Comparison of ENCODE assay signal across 2 cellular contexts in the genomic region with DNA sequence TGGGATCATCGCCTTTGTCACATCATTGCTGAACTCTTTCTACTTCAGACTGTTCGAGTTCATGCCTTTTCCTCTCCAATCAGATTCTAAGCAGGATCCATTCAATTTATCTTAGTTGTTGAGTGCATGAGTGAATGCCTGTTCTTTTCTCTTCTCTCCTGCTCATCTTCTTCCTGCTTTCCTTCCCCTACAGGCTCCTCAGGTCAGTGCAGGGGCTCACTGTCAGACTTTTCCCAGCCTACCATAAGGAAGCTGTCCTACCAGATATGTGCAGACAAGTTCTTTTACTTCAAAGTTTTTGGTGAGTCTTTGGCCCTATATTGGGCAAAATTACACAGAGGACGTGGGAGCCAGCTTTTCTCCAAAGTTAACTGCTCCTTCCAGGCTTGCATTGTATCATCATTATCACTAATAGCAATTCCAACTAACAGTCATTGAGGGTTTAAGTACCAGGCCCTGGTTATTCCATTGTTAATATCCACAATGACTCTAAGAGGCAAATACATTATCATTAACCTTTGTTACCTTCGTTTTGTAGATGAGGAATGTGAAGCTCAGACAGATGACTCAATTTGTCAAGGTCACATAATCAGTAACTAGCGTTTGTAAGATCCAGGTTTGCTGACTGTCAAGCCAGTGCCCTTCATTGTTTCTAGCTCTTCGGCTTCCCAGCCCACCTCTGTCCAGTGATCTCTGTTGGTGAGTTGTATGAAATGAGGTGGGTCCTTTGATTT.
TF ChIP-seq lines count a peak whose summit lies in the region.

No MANE protein-coding gene starts in this region.

TF ChIP-seq in GM23338, 12 proteins besides CTCF, POLR2A, EP300 and RAD21 (continued from another document and continues in another):
- TF ChIP-seq, protein P1, sequence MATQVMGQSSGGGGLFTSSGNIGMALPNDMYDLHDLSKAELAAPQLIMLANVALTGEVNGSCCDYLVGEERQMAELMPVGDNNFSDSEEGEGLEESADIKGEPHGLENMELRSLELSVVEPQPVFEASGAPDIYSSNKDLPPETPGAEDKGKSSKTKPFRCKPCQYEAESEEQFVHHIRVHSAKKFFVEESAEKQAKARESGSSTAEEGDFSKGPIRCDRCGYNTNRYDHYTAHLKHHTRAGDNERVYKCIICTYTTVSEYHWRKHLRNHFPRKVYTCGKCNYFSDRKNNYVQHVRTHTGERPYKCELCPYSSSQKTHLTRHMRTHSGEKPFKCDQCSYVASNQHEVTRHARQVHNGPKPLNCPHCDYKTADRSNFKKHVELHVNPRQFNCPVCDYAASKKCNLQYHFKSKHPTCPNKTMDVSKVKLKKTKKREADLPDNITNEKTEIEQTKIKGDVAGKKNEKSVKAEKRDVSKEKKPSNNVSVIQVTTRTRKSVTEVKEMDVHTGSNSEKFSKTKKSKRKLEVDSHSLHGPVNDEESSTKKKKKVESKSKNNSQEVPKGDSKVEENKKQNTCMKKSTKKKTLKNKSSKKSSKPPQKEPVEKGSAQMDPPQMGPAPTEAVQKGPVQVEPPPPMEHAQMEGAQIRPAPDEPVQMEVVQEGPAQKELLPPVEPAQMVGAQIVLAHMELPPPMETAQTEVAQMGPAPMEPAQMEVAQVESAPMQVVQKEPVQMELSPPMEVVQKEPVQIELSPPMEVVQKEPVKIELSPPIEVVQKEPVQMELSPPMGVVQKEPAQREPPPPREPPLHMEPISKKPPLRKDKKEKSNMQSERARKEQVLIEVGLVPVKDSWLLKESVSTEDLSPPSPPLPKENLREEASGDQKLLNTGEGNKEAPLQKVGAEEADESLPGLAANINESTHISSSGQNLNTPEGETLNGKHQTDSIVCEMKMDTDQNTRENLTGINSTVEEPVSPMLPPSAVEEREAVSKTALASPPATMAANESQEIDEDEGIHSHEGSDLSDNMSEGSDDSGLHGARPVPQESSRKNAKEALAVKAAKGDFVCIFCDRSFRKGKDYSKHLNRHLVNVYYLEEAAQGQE (IDR thresholded peaks at IDR 0.05; ENCODE audit: unreplicated experiment), result no peak
- no peak for TF ChIP-seq NANOG (IDR thresholded peaks at IDR 0.05; ENCODE audit: borderline replicate concordance)
- TF ChIP-seq ZNF331 (CRISPR knock-in tag; IDR thresholded peaks at IDR 0.05; ENCODE audit: low read depth), result no peak
- TF ChIP-seq ETS1 (IDR thresholded peaks at IDR 0.05), result no peak
- TF ChIP-seq EZH2phosphoT487 (IDR thresholded peaks at IDR 0.05; ENCODE audit: unreplicated experiment), result no peak
- no peak for TF ChIP-seq POLR2AphosphoS5 (IDR thresholded peaks at IDR 0.05; ENCODE audit: low read depth)
- TF ChIP-seq, protein P2, sequence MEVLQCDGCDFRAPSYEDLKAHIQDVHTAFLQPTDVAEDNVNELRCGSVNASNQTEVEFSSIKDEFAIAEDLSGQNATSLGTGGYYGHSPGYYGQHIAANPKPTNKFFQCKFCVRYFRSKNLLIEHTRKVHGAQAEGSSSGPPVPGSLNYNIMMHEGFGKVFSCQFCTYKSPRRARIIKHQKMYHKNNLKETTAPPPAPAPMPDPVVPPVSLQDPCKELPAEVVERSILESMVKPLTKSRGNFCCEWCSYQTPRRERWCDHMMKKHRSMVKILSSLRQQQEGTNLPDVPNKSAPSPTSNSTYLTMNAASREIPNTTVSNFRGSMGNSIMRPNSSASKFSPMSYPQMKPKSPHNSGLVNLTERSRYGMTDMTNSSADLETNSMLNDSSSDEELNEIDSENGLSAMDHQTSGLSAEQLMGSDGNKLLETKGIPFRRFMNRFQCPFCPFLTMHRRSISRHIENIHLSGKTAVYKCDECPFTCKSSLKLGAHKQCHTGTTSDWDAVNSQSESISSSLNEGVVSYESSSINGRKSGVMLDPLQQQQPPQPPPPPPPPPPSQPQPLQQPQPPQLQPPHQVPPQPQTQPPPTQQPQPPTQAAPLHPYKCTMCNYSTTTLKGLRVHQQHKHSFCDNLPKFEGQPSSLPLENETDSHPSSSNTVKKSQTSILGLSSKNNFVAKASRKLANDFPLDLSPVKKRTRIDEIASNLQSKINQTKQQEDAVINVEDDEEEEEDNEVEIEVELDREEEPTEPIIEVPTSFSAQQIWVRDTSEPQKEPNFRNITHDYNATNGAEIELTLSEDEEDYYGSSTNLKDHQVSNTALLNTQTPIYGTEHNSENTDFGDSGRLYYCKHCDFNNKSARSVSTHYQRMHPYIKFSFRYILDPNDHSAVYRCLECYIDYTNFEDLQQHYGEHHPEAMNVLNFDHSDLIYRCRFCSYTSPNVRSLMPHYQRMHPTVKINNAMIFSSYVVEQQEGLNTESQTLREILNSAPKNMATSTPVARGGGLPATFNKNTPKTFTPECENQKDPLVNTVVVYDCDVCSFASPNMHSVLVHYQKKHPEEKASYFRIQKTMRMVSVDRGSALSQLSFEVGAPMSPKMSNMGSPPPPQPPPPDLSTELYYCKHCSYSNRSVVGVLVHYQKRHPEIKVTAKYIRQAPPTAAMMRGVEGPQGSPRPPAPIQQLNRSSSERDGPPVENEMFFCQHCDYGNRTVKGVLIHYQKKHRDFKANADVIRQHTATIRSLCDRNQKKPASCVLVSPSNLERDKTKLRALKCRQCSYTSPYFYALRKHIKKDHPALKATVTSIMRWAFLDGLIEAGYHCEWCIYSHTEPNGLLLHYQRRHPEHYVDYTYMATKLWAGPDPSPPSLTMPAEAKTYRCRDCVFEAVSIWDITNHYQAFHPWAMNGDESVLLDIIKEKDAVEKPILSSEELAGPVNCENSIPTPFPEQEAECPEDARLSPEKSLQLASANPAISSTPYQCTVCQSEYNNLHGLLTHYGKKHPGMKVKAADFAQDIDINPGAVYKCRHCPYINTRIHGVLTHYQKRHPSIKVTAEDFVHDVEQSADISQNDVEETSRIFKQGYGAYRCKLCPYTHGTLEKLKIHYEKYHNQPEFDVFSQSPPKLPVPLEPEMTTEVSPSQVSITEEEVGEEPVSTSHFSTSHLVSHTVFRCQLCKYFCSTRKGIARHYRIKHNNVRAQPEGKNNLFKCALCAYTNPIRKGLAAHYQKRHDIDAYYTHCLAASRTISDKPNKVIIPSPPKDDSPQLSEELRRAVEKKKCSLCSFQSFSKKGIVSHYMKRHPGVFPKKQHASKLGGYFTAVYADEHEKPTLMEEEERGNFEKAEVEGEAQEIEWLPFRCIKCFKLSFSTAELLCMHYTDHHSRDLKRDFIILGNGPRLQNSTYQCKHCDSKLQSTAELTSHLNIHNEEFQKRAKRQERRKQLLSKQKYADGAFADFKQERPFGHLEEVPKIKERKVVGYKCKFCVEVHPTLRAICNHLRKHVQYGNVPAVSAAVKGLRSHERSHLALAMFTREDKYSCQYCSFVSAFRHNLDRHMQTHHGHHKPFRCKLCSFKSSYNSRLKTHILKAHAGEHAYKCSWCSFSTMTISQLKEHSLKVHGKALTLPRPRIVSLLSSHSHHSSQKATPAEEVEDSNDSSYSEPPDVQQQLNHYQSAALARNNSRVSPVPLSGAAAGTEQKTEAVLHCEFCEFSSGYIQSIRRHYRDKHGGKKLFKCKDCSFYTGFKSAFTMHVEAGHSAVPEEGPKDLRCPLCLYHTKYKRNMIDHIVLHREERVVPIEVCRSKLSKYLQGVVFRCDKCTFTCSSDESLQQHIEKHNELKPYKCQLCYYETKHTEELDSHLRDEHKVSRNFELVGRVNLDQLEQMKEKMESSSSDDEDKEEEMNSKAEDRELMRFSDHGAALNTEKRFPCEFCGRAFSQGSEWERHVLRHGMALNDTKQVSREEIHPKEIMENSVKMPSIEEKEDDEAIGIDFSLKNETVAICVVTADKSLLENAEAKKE (CRISPR knock-in tag; IDR thresholded peaks at IDR 0.05), result no peak
- TF ChIP-seq STAT1 (IDR thresholded peaks at IDR 0.05; ENCODE audit: unreplicated experiment), result no peak

TF ChIP-seq in WTC11, 78 proteins besides CTCF, POLR2A, EP300 and RAD21 (continued from another document):
- TF ChIP-seq AR (CRISPR knock-in tag; IDR thresholded peaks at IDR 0.05), result no peak
